15 cellular contexts compared by ENCODE assay signal in genomic region chr10:5565205-5565545, GRCh38. TPM values are rescaled to one million over a fixed set of nuclear protein-coding genes. Genes with fewer than 3 reads are reported as not detected.
A peak's percentile ranks its signal among the peaks of the same experiment; 100 is the strongest.
DNase-seq lines count a peak whose midpoint lies in the region; ATAC-seq lines count a peak whose summit lies in the region.
"Had no signal": no experiment of that assay in that cellular context is flagged by ENCODE, and none has a peak within 500 bp of the region (broad histone marks: within the 10 kb centered on the region; RNA-seq: fewer than 3 reads in every experiment).

No MANE protein-coding gene starts in this region.

- H3K27me3 Mint-ChIP-seq in T-helper 1 cell treated with Interleukin-12 subunit alpha and Interleukin-12 subunit beta and Interleukin-4 antibody, amounts not matched to agents 30 μg/mL and 1 μg/mL, for 36 hours (ENCODE audit: low read depth): peaks cover 12% of the 10 kb centered on the region
- peaks cover 0 to 9% of the 10 kb centered on the region in 2 donors for H3K27me3 Mint-ChIP-seq in T-cell

- H3K9me3 Mint-ChIP-seq in T-helper 1 cell treated with Interleukin-12 subunit alpha and Interleukin-12 subunit beta and Interleukin-4 antibody, amounts not matched to agents 30 μg/mL and 1 μg/mL, for 36 hours: no peaks in the 10 kb centered on the region
- no peaks in the 10 kb centered on the region for H3K9me3 Mint-ChIP-seq in T-cell

- H3K4me1 ChIP-seq in esophagus (ENCODE audit: control insufficient read depth in 2 of 2, insufficient read depth in 2 of 2, low read length in 1 of 2): peaks cover 6 to 29% of the 10 kb centered on the region in 2 donors

- CTCF ChIA-PET in T-cell (lab: Charles Lee): interaction anchor here in 1 of 2 donors (1.5 kb wide), 1 partner anchor 58 kb away, joined by 3 read pairs; no protein-coding TSS in a partner anchor

- H3K27ac Mint-ChIP-seq in T-helper 1 cell treated with Interleukin-12 subunit alpha and Interleukin-12 subunit beta and Interleukin-4 antibody, amounts not matched to agents 30 μg/mL and 1 μg/mL, for 36 hours: peak overlapping the region; percentile 95
- H3K27ac Mint-ChIP-seq in T-cell: peak overlapping the region; percentile 99

- H3K9me3 ChIP-seq in esophagus (ENCODE audit: control insufficient read depth in 2 of 2, insufficient read depth in 1 of 2, low read depth in 1 of 2, low read length in 1 of 2): no peaks in the 10 kb centered on the region

- no peaks in the 10 kb centered on the region for H3K36me3 ChIP-seq in esophagus (ENCODE audit: control insufficient read depth in 2 of 2, insufficient read depth in 2 of 2, low read length in 1 of 2)

- no peak for DNase-seq in T-helper 1 cell
- no peak for DNase-seq in T-cell
- peak; percentile 42 for DNase-seq in sciatic nerve (ENCODE audit: low spot score)
- no peak for DNase-seq in KBM-7
- no peak for DNase-seq in amniotic stem cell (lab: John Stamatoyannopoulos, UW)
- DNase-seq: GDM1, NCI-H2081, NCI-H748 treated with DMSO at 0.1 percent for 48 hours, SHP77, substantia nigra had no signal

- H3K36me3 Mint-ChIP-seq in T-helper 1 cell treated with Interleukin-12 subunit alpha and Interleukin-12 subunit beta and Interleukin-4 antibody, amounts not matched to agents 30 μg/mL and 1 μg/mL, for 36 hours (ENCODE audit: low read depth): peaks cover 2% of the 10 kb centered on the region
- H3K36me3 Mint-ChIP-seq in T-cell: peaks cover 3% of the 10 kb centered on the region

- peak overlapping the region; percentile 22 to 88 for H3K27ac ChIP-seq in esophagus (ENCODE audit: low read depth in 2 of 2, low read length in 1 of 2)
- H3K27ac ChIP-seq: 22Rv1 had no signal

- no peak for ATAC-seq in T-cell (replicated peaks in 1 of 4)
- no peak for ATAC-seq in sciatic nerve
- no peak for ATAC-seq in GM21367 (IDR thresholded peaks at IDR 0.05; ENCODE audit: unreplicated experiment)

- peaks cover 12% of the 10 kb centered on the region for H3K4me1 Mint-ChIP-seq in T-helper 1 cell treated with Interleukin-12 subunit alpha and Interleukin-12 subunit beta and Interleukin-4 antibody, amounts not matched to agents 30 μg/mL and 1 μg/mL, for 36 hours (ENCODE audit: low read depth)
- H3K4me1 Mint-ChIP-seq in T-cell: peaks cover 30 to 40% (median 39%) of the 10 kb centered on the region in 3 donors

- no peaks in the 10 kb centered on the region for H3K27me3 ChIP-seq in esophagus (ENCODE audit: control insufficient read depth in 1 of 2, insufficient read depth in 2 of 2, low read length in 2 of 2)

- in situ Hi-C loops in KBM-7 (cut with MboI; ENCODE audit: low pct_unique_long_range_greater_than_20kb, low sequenced_read_pairs): no loop called here

- intact Hi-C loops in sciatic nerve (cut with DNase I): no loop called here

- POLR2A ChIA-PET in T-cell (lab: Charles Lee): no interaction called here

- H3K4me3 ChIP-seq in esophagus (ENCODE audit: low read depth in 1 of 2, low read length in 2 of 2): no peak overlapping the region

- WGBS in esophagus, 2 donors: 83 to 85% methylated on average over 8 of the region's 8 CpGs

- no peak overlapping the region for H3K4me3 Mint-ChIP-seq in T-helper 1 cell treated with Interleukin-12 subunit alpha and Interleukin-12 subunit beta and Interleukin-4 antibody, amounts not matched to agents 30 μg/mL and 1 μg/mL, for 36 hours
- peak overlapping the region in 2 of 3 donors; percentile 79 to 91 for H3K4me3 Mint-ChIP-seq in T-cell

RNA-seq across cellular contexts. Expression of gene CALML3, which starts 40.4 kb away (rescaled TPM):
- total RNA-seq in T-cell (not detected), sciatic nerve (not detected)
- polyA plus RNA-seq in esophagus: 100 to 1,000 TPM; 224 to 330 TPM
- total RNA-seq: right cardiac atrium had no signal
- polyA plus RNA-seq: right cardiac atrium had no signal
